22 cellular contexts compared by ENCODE assay signal in the genomic region with DNA sequence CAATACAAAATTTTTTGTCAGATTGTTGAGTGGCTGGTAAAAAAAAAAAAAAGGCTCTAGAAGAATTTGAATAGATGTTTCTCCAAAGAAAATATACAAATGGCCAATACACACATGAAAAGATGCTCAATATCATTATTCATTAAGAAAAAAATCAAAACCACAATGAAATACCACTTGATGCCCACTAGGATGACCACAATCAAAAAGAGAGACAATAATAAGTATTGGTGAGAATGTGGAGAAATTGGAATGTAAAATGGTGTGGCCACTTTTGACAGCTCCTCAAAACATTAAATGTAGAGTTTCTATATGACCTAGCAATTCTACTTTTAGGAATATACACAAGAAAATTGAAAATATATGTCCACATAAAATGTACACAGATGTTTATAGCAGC.
DNase-seq lines count a peak whose midpoint lies in the region; ATAC-seq and TF ChIP-seq lines count a peak whose summit lies in the region.
"Had no signal": no experiment of that assay in that cellular context is flagged by ENCODE, and none has a peak within 500 bp of the region (broad histone marks: within the 10 kb centered on the region; RNA-seq: fewer than 3 reads in every experiment).

No MANE protein-coding gene starts in this region.

- no peaks in the 10 kb centered on the region for H3K27me3 Mint-ChIP-seq in endodermal cell (ENCODE audit: insufficient read depth)
- no peaks in the 10 kb centered on the region for H3K27me3 Mint-ChIP-seq in mesothelial cell of epicardium (ENCODE audit: low read depth)

- no peak overlapping the region for H3K9ac ChIP-seq in SK-N-SH
- no peak overlapping the region for H3K9ac ChIP-seq in endodermal cell (ENCODE audit: extremely low read depth, low read length, poor library complexity, severe bottlenecking)

- H3K4me3 ChIP-seq in SK-N-SH (ENCODE audit: low read depth in 2 of 2, low read length in 1 of 2) (no peak overlapping the region), endodermal cell (ENCODE audit: low read length) (no peak overlapping the region)
- H3K4me3 ChIP-seq: PC-9, SJSA1 had no signal

- H3K9me3 Mint-ChIP-seq in endodermal cell (no peaks in the 10 kb centered on the region), mesothelial cell of epicardium (no peaks in the 10 kb centered on the region)

- TF ChIP-seq EP300 in SK-N-SH (IDR thresholded peaks at IDR 0.05; ENCODE audit: borderline replicate concordance in 1 of 2, low read depth in 1 of 2, low read length in 1 of 2), result no peak

- H3K36me3 ChIP-seq in SK-N-SH (replicated peaks in 1 of 2; ENCODE audit: control insufficient read depth in 1 of 2, insufficient read depth in 2 of 2, low read length in 1 of 2) (peaks cover 0 to under 1% of the 10 kb centered on the region in 2 experiments), endodermal cell (ENCODE audit: control insufficient read depth, insufficient read depth, low read length) (no peaks in the 10 kb centered on the region)

- H3K4me1 ChIP-seq in SK-N-SH (ENCODE audit: control insufficient read depth in 1 of 2, insufficient read depth in 2 of 2, low read depth in 1 of 2, low read length in 1 of 2), result no peaks in the 10 kb centered on the region
- H3K4me1 ChIP-seq in endodermal cell (ENCODE audit: control insufficient read depth, insufficient read depth, low read length), result no peaks in the 10 kb centered on the region
- H3K4me1 ChIP-seq: SJSA1 had no signal

- H2AFZ ChIP-seq in SK-N-SH (ENCODE audit: low read depth), result no peak overlapping the region
- H2AFZ ChIP-seq: PC-9 had no signal

- no peak overlapping the region for H3K27ac ChIP-seq in SK-N-SH (ENCODE audit: low read depth in 2 of 2, low read length in 1 of 2)
- H3K27ac ChIP-seq in endodermal cell (ENCODE audit: low read depth, low read length), result no peak overlapping the region
- H3K27ac ChIP-seq: 22Rv1, PC-9, SJSA1 had no signal

- H3K4me2 ChIP-seq in SK-N-SH, result no peak overlapping the region
- H3K4me2 ChIP-seq: PC-9 had no signal

- H3K36me3 Mint-ChIP-seq in endodermal cell (ENCODE audit: low read depth), result no peaks in the 10 kb centered on the region
- H3K36me3 Mint-ChIP-seq in mesothelial cell of epicardium, result peaks cover 3% of the 10 kb centered on the region
- H3K36me3 Mint-ChIP-seq: CD14-positive monocyte; CD8-positive, alpha-beta memory T cell had no signal

- intact Hi-C loops in left colon (cut with DNase I, micrococcal nuclease), result no loop called here

- no peak for ATAC-seq in SK-N-SH treated with all-trans-retinoic acid at 6 μM for 48 hours
- ATAC-seq in GM21717 (IDR thresholded peaks at IDR 0.05; ENCODE audit: unreplicated experiment), result no peak
- ATAC-seq in HG02981 (IDR thresholded peaks at IDR 0.05; ENCODE audit: unreplicated experiment), result no peak
- no peak for ATAC-seq in left colon

- POLR2A ChIA-PET in SK-N-SH (lab: Yijun Ruan, JAX), result no interaction called here

- H3F3A ChIP-seq in SK-N-SH (replicated peaks; ENCODE audit: insufficient read depth), result no peaks in the 10 kb centered on the region

- H3K4me1 Mint-ChIP-seq in endodermal cell, result peaks cover 11% of the 10 kb centered on the region
- H3K4me1 Mint-ChIP-seq in mesothelial cell of epicardium, result no peaks in the 10 kb centered on the region
- H3K4me1 Mint-ChIP-seq: B cell; CD14-positive monocyte; CD8-positive, alpha-beta memory T cell had no signal

- CTCF ChIA-PET in SK-N-SH (lab: Yijun Ruan, JAX), result no interaction called here

- no peaks in the 10 kb centered on the region for H3K27me3 ChIP-seq in SK-N-SH (ENCODE audit: insufficient read depth)
- H3K27me3 ChIP-seq in endodermal cell (ENCODE audit: control insufficient read depth, insufficient read depth, low read length, poor library complexity, severe bottlenecking), result no peaks in the 10 kb centered on the region
- H3K27me3 ChIP-seq: SJSA1 had no signal

- H3K9me3 ChIP-seq in SK-N-SH, result no peaks in the 10 kb centered on the region
- no peaks in the 10 kb centered on the region for H3K9me3 ChIP-seq in endodermal cell (ENCODE audit: control insufficient read depth, low read length)
- H3K9me3 ChIP-seq: SJSA1 had no signal

- no peak for TF ChIP-seq RAD21 in SK-N-SH (IDR thresholded peaks at IDR 0.05; ENCODE audit: low read length)

- H3K9me2 ChIP-seq in SK-N-SH, result no peaks in the 10 kb centered on the region

- H3K27ac Mint-ChIP-seq in endodermal cell, result no peak overlapping the region
- H3K27ac Mint-ChIP-seq in mesothelial cell of epicardium, result no peak overlapping the region
- H3K27ac Mint-ChIP-seq: B cell; CD8-positive, alpha-beta memory T cell had no signal

- H4K20me1 ChIP-seq in SK-N-SH (ENCODE audit: insufficient read depth), result no peaks in the 10 kb centered on the region

- H3K79me2 ChIP-seq in SK-N-SH (ENCODE audit: insufficient read depth), result no peaks in the 10 kb centered on the region

- TF ChIP-seq CTCF in SK-N-SH (IDR thresholded peaks at IDR 0.05), result peak; percentile 24; the same call in 1 of the 2 replicates
- peak; percentile 52 for TF ChIP-seq CTCF in endodermal cell (conservative IDR thresholded peaks at IDR 0.05)
- peak; percentile 49 for TF ChIP-seq CTCF in mesothelial cell of epicardium (IDR thresholded peaks at IDR 0.05; ENCODE audit: unreplicated experiment)

- H3K4me3 Mint-ChIP-seq in endodermal cell, result no peak overlapping the region
- no peak overlapping the region for H3K4me3 Mint-ChIP-seq in mesothelial cell of epicardium
- H3K4me3 Mint-ChIP-seq: B cell; CD14-positive monocyte; CD8-positive, alpha-beta memory T cell had no signal

- no peak for DNase-seq in SK-N-SH
- no peak for DNase-seq in endodermal cell
- DNase-seq in mesothelial cell of epicardium (ENCODE audit: low spot score in 2 of 2, unreplicated experiment in 2 of 2), result no peak
- DNase-seq in left colon, result no peak
- DNase-seq: CD8-positive, alpha-beta memory T cell; DND-41; IMR-90; KG1; MM.1S; NCI-H2029 treated with DMSO at 0.1 percent for 48 hours; NCI-H446 treated with DMSO at 0.1 percent for 48 hours; NCI-H526; NCI-H82; PC-9; Right ventricle myocardium superior had no signal

TF ChIP-seq in SK-N-SH, 30 proteins besides CTCF, POLR2A, EP300 and RAD21 (continues in another document):
- TF ChIP-seq REST (IDR thresholded peaks at IDR 0.05; ENCODE audit: low read depth, low read length), result no peak
- no peak for TF ChIP-seq MEF2A (IDR thresholded peaks at IDR 0.05; ENCODE audit: borderline replicate concordance, low read depth)

TF ChIP-seq in SK-N-SH treated with all-trans-retinoic acid at 6 μM for 48 hours, 23 proteins besides CTCF, POLR2A, EP300 and RAD21:
- TF ChIP-seq SNAI2 (CRISPR knock-in tag; IDR thresholded peaks at IDR 0.05) (no peak), ZC3H10 (CRISPR knock-in tag; IDR thresholded peaks at IDR 0.05) (no peak), ESRRG (CRISPR knock-in tag; IDR thresholded peaks at IDR 0.05) (no peak), ZNF565 (CRISPR knock-in tag; conservative IDR thresholded peaks at IDR 0.05; ENCODE audit: low read depth) (no peak), BACH2 (CRISPR knock-in tag; IDR thresholded peaks at IDR 0.05; ENCODE audit: borderline replicate concordance) (no peak), ISL1 (CRISPR knock-in tag; IDR thresholded peaks at IDR 0.05) (no peak), RARB (CRISPR knock-in tag; IDR thresholded peaks at IDR 0.05) (no peak), GLIS3 (CRISPR knock-in tag; IDR thresholded peaks at IDR 0.05) (no peak), OSR1 (CRISPR knock-in tag; IDR thresholded peaks at IDR 0.05) (no peak), ZNF70 (CRISPR knock-in tag; IDR thresholded peaks at IDR 0.05) (no peak), ZFP30 (CRISPR knock-in tag; IDR thresholded peaks at IDR 0.05) (no peak)
- TF ChIP-seq, protein P1, sequence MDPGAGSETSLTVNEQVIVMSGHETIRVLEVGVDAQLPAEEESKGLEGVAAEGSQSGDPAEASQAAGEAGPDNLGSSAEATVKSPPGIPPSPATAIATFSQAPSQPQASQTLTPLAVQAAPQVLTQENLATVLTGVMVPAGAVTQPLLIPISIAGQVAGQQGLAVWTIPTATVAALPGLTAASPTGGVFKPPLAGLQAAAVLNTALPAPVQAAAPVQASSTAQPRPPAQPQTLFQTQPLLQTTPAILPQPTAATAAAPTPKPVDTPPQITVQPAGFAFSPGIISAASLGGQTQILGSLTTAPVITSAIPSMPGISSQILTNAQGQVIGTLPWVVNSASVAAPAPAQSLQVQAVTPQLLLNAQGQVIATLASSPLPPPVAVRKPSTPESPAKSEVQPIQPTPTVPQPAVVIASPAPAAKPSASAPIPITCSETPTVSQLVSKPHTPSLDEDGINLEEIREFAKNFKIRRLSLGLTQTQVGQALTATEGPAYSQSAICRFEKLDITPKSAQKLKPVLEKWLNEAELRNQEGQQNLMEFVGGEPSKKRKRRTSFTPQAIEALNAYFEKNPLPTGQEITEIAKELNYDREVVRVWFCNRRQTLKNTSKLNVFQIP (CRISPR knock-in tag; IDR thresholded peaks at IDR 0.05; ENCODE audit: borderline replicate concordance, low read depth), result no peak
